Comparison of ENCODE assay signal across 10 cellular contexts in genomic region chr6:24382891-24383494, GRCh38. TPM values are rescaled to one million over a fixed set of nuclear protein-coding genes. Genes with fewer than 3 reads are reported as not detected.
DNase-seq lines count a peak whose midpoint lies in the region; ATAC-seq, FAIRE-seq and TF ChIP-seq lines count a peak whose summit lies in the region.
"Not testable (repeated sequence)": the region's sequence is repeated elsewhere in the genome, so short reads cannot be mapped to it uniquely, and the experiment has no call there.
"Had no signal": no experiment of that assay in that cellular context is flagged by ENCODE, and none has a peak within 500 bp of the region (broad histone marks: within the 10 kb centered on the region; RNA-seq: fewer than 3 reads in every experiment).

No MANE protein-coding gene starts in this region.

- intact Hi-C loops in right lobe of liver (cut with DNase I), result not testable (repeated sequence)

- peak overlapping the region in 2 of 3 donors; percentile 43 to 56 for H3K27ac ChIP-seq in right lobe of liver

- ATAC-seq in GM18907 (IDR thresholded peaks at IDR 0.05; ENCODE audit: unreplicated experiment) (peak; percentile 46), right lobe of liver (peak in 3 of 4 donors; percentile 45 to 80 (median 65))

- peak; percentile 93 for FAIRE-seq in RCC 7860 (lab: Jason Lieb, UNC)

- DNase-seq in ACHN (peak; percentile 83), RCC 7860 (ENCODE audit: low spot score) (peak; percentile 79), epithelial cell of proximal tubule (ENCODE audit: low read depth) (peak; percentile 72), kidney glomerular epithelial cell (lab: John Stamatoyannopoulos, UW) (peak; percentile 69)
- DNase-seq in right lobe of liver; progenitor cell of endocrine pancreas (ENCODE audit: low spot score, unreplicated experiment): not testable (repeated sequence)

- peak overlapping the region; percentile 50 for H3K4me3 Mint-ChIP-seq in progenitor cell of endocrine pancreas (ENCODE audit: low read depth)

- H3K9me3 ChIP-seq in right lobe of liver, result not testable (repeated sequence)

- not testable (repeated sequence) for TF ChIP-seq CTCF in epithelial cell of proximal tubule (conservative IDR thresholded peaks at IDR 0.05; ENCODE audit: low read depth, low read length); right lobe of liver (IDR thresholded peaks at IDR 0.05); progenitor cell of endocrine pancreas (IDR thresholded peaks at IDR 0.05; ENCODE audit: unreplicated experiment)

- H3K4me3 ChIP-seq in epithelial cell of proximal tubule (ENCODE audit: low read depth, low read length), result peak overlapping the region; percentile 49
- peak overlapping the region in 2 of 3 donors; percentile 27 for H3K4me3 ChIP-seq in right lobe of liver

- in situ Hi-C loops in ACHN (cut with HindIII; ENCODE audit: low pct_ligation_motif_present, low pct_unique_long_range_greater_than_20kb, low sequenced_read_pairs), result not testable (repeated sequence)

- peaks cover 0 to 11% (median 0%) of the 10 kb centered on the region in 4 donors for H3K4me1 ChIP-seq in right lobe of liver

- H3K36me3 Mint-ChIP-seq in progenitor cell of endocrine pancreas (ENCODE audit: insufficient read depth), result not testable (repeated sequence)

- peaks cover 30% of the 10 kb centered on the region for H3K4me1 Mint-ChIP-seq in progenitor cell of endocrine pancreas (ENCODE audit: low read depth)

- H3K36me3 ChIP-seq in right lobe of liver, result not testable (repeated sequence)

- not testable (repeated sequence) for H3K9me3 Mint-ChIP-seq in progenitor cell of endocrine pancreas (ENCODE audit: low read depth)

- H3K27me3 Mint-ChIP-seq in progenitor cell of endocrine pancreas, result not testable (repeated sequence)

- peak overlapping the region; percentile 95 for H3K27ac Mint-ChIP-seq in progenitor cell of endocrine pancreas

- TF ChIP-seq POLR2A in right lobe of liver (IDR thresholded peaks at IDR 0.05), result not testable (repeated sequence)

- WGBS in right lobe of liver (ENCODE audit: insufficient coverage, low coverage, low lambda C conversion rate, missing lambda C conversion rate), result 64% methylated on average over 8 of the region's 9 CpGs

- not testable (repeated sequence) for H3K27me3 ChIP-seq in right lobe of liver

RNA-seq across cellular contexts. Expression of gene MRS2, which starts 19.7 kb away (rescaled TPM):
- total RNA-seq in epithelial cell of proximal tubule (38.3 and 56.9 TPM in 2 replicates), right lobe of liver (10 to 100 TPM; 11.1 to 16.4 (median 13.1) TPM), progenitor cell of endocrine pancreas (49.4 and 57.6 TPM in 2 replicates)

RNA-seq across cellular contexts. Expression of gene DCDC2, which starts 25.1 kb away (rescaled TPM):
- 112 and 142 TPM in 2 replicates for total RNA-seq in epithelial cell of proximal tubule
- total RNA-seq in right lobe of liver, result 1 to 10 TPM in 3 of 6 experiments, under 1 TPM in 3; 0.68 to 3.8 (median 0.92) TPM
- total RNA-seq in progenitor cell of endocrine pancreas, result 22.2 and 28.2 TPM in 2 replicates
- total RNA-seq: CD8-positive, alpha-beta T cell; G401; H7 had no signal
